Comparison of ENCODE assay signal across 34 cellular contexts in genomic region chr1:167781558-167781957, GRCh38.
"Had no signal": no experiment of that assay in that cellular context is flagged by ENCODE, and none has a peak within 500 bp of the region (broad histone marks: within the 10 kb centered on the region; RNA-seq: fewer than 3 reads in every experiment).

No MANE protein-coding gene starts in this region.

- H3K9me3 ChIP-seq: MG63 had no signal

- DNase-seq: Karpas-422, Kasumi-1, MG63, MM.1S, MV-4-11, NCI-H1048, NCI-H1092, NCI-H1092 treated with DMSO at 0.1 percent for 48 hours, NCI-H1105, NCI-H1105 treated with DMSO at 0.1 percent for 48 hours, NCI-H1417, NCI-H1417 treated with DMSO at 0.1 percent for 48 hours, NCI-H1436, NCI-H1436 treated with DMSO at 0.1 percent for 48 hours, NCI-H146, NCI-H1694, NCI-H1694 treated with DMSO at 0.1 percent for 48 hours, NCI-H187, NCI-H187 treated with DMSO at 0.1 percent for 48 hours, NCI-H1930, NCI-H2029, NCI-H2081, NCI-H2081 treated with DMSO at 0.1 percent for 48 hours, NCI-H2107, NCI-H2171, NCI-H2171 treated with DMSO at 0.1 percent for 48 hours, NCI-H2227 treated with DMSO at 0.1 percent for 48 hours, NCI-H226, NCI-H345, NCI-H446, NCI-H446 treated with DMSO at 0.1 percent for 48 hours, NCI-H510A, NCI-H510A treated with DMSO at 0.1 percent for 48 hours, NCI-H524 had no signal

- H3K27me3 ChIP-seq: MG63 had no signal

- H3K4me3 ChIP-seq: MG63 had no signal
